Comparison of ENCODE assay signal across 8 cellular contexts in the genomic region with DNA sequence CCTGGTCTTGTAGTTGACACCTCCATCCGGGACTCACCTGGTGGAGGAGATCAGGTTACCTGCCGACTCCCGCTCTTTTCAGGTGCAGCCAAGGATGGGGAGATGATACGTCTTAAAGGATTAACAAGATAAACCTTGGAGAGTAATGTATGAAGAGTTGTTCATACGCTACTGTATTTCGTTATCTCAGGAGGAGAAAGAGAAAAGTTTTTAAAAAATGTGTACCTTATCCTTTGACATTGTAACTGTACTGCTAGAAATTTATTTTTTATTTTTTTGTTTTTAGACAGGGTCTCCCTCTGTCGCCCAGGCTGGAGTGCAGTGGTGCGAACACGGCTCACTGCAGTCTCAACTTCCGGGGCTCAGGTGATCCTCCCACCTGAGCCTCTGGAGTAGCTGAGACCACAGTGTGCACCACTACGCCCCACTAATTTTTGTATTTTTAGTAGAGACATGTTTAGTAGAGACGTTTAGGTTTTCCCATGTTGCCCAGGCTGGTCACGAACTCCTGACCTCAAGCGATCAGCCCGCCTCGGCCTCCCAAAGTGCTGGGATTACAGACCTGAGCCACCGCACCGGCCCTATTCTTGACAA. TPM values are rescaled to one million over a fixed set of nuclear protein-coding genes. Genes with fewer than 3 reads are reported as not detected.
DNase-seq lines count a peak whose midpoint lies in the region; ATAC-seq and TF ChIP-seq lines count a peak whose summit lies in the region.

No MANE protein-coding gene starts in this region.

- peak overlapping the region; percentile 43 for H3K27ac Mint-ChIP-seq in neural crest cell (ENCODE audit: unreplicated experiment)

- H3K9me3 Mint-ChIP-seq in neural crest cell: no peaks in the 10 kb centered on the region

- H3K4me3 Mint-ChIP-seq in neural crest cell: peak overlapping the region; percentile 90

- peaks cover 29% of the 10 kb centered on the region for H3K4me1 Mint-ChIP-seq in neural crest cell

- peaks cover 37% of the 10 kb centered on the region for H3K79me2 ChIP-seq in DND-41 (ENCODE audit: insufficient read depth, low read length)

- H2AFZ ChIP-seq in DND-41 (ENCODE audit: low read depth, low read length): peak overlapping the region; percentile 75

- H3K4me1 ChIP-seq in DND-41 (ENCODE audit: insufficient read depth, low read length) (peaks cover 23% of the 10 kb centered on the region), ectodermal cell (ENCODE audit: control insufficient read depth, insufficient read depth, low read length) (peaks cover 8% of the 10 kb centered on the region)

- peak overlapping the region; percentile 94 for H3K4me2 ChIP-seq in DND-41 (ENCODE audit: insufficient read depth, low read length)

- 61 to 63% methylated on average over 18 of the region's 18 CpGs for WGBS in ectodermal cell, 2 experiments

- no peaks in the 10 kb centered on the region for H3K27me3 ChIP-seq in DND-41 (ENCODE audit: insufficient read depth, low read length, poor library complexity)
- peaks cover 25% of the 10 kb centered on the region for H3K27me3 ChIP-seq in ectodermal cell (ENCODE audit: control insufficient read depth, insufficient read depth, low read length, poor library complexity, severe bottlenecking)

- H3K9me3 ChIP-seq in DND-41 (ENCODE audit: insufficient read depth, low read length, severe bottlenecking) (no peaks in the 10 kb centered on the region), ectodermal cell (ENCODE audit: control insufficient read depth, low read length) (no peaks in the 10 kb centered on the region)

- ATAC-seq in DND-41 (ENCODE audit: insufficient read depth, low read depth) (no peak), HG02571 (IDR thresholded peaks at IDR 0.05; ENCODE audit: unreplicated experiment) (no peak)

- no peak for TF ChIP-seq CTCF in DND-41 (IDR thresholded peaks at IDR 0.05; ENCODE audit: borderline replicate concordance, extremely low read depth, low read length, poor library complexity, severe bottlenecking)
- no peak for TF ChIP-seq CTCF in neural crest cell (conservative IDR thresholded peaks at IDR 0.05)

- H3K27ac ChIP-seq in DND-41 (ENCODE audit: low read length): peak overlapping the region; percentile 37
- H3K27ac ChIP-seq in ectodermal cell (ENCODE audit: insufficient read depth, low read depth, low read length, poor library complexity, severe bottlenecking): no peak overlapping the region

- peak overlapping the region; percentile 88 for H3K9ac ChIP-seq in DND-41 (ENCODE audit: low read depth, low read length)

- no peak for DNase-seq in DND-41
- DNase-seq in NCI-H1048 (lab: John Stamatoyannopoulos, UW): peak; percentile 19
- no peak for DNase-seq in neural crest cell (ENCODE audit: low read depth, low spot score)
- no peak for DNase-seq in OCI-M2 (lab: John Stamatoyannopoulos, UW; ENCODE audit: unreplicated experiment)
- DNase-seq in nucleus accumbens (lab: John Stamatoyannopoulos, UW): no peak
- DNase-seq in G401 (ENCODE audit: low spot score): no peak

- in situ Hi-C loops in G401 (cut with HindIII; ENCODE audit: low sequenced_read_pairs): no loop called here

- no peaks in the 10 kb centered on the region for H3K36me3 Mint-ChIP-seq in neural crest cell (ENCODE audit: low read depth)

- H4K20me1 ChIP-seq in DND-41 (ENCODE audit: insufficient read depth, low read length): peaks cover 14% of the 10 kb centered on the region; the same call in 1 of the 2 replicates

- peaks cover 7% of the 10 kb centered on the region for H3K27me3 Mint-ChIP-seq in neural crest cell (ENCODE audit: low read depth)

- H3K36me3 ChIP-seq in DND-41 (ENCODE audit: insufficient read depth, low read length) (no peaks in the 10 kb centered on the region), ectodermal cell (ENCODE audit: control insufficient read depth, insufficient read depth, low read length) (no peaks in the 10 kb centered on the region)

- H3K4me3 ChIP-seq in DND-41 (ENCODE audit: low read depth in 1 of 2, low read length in 2 of 2): peak overlapping the region; percentile 20 to 78; a peak in 3 of 4 replicates
- peak overlapping the region; percentile 64 for H3K4me3 ChIP-seq in ectodermal cell (ENCODE audit: insufficient read depth, low read depth, low read length)

RNA-seq across cellular contexts. Expression of a gene that starts 0.8 kb away (rescaled TPM):
- 18.3 TPM for polyA plus RNA-seq in ectodermal cell (2013, experiment 1 of 4)
- 17.8 TPM for polyA plus RNA-seq in ectodermal cell (2013, experiment 2 of 4)
- polyA plus RNA-seq in ectodermal cell (2013, experiment 3 of 4): 15.3 TPM
- 15.2 TPM for polyA plus RNA-seq in ectodermal cell (2013, experiment 4 of 4)
- total RNA-seq in neural crest cell: 32.5 and 32.7 TPM in 2 replicates
- 34.8 and 44.1 TPM in 2 replicates for total RNA-seq in G401 (2014; rRNA removed; shearing (Covaris generic))
